2 cellular contexts compared by ENCODE assay signal in genomic region chrX:74421181-74422028, GRCh38.
TF ChIP-seq lines count a peak whose summit lies in the region.

TSS of gene SLC16A2 (plus strand) at chrX:74421493. CDS start at chrX:74421638, 145 bp downstream.

TF ChIP-seq in SK-N-SH treated with all-trans-retinoic acid at 6 μM for 48 hours, 23 proteins besides CTCF, POLR2A, EP300 and RAD21 (continued from another document):
- TF ChIP-seq CSRNP3 (CRISPR knock-in tag; IDR thresholded peaks at IDR 0.05): no peak
TF ChIP-seq in SK-N-SH treated with all-trans-retinoic acid at 6 μM for 48 hours: peak in this region for 0.

TF ChIP-seq in GM12878, 131 proteins besides CTCF, POLR2A, EP300 and RAD21:
- TF ChIP-seq ZNF687 (IDR thresholded peaks at IDR 0.05): no peak
- no peak for TF ChIP-seq ZBED1 (IDR thresholded peaks at IDR 0.05; ENCODE audit: borderline replicate concordance)
- no peak for TF ChIP-seq ZNF592 (IDR thresholded peaks at IDR 0.05)
- TF ChIP-seq NFXL1 (IDR thresholded peaks at IDR 0.05; ENCODE audit: borderline replicate concordance): no peak
- no peak for TF ChIP-seq NBN (IDR thresholded peaks at IDR 0.05)
